In genomic region chr4:35918491-35918977, GRCh38 we compare ENCODE assay signal across 18 cellular contexts.
DNase-seq lines count a peak whose midpoint lies in the region; ATAC-seq, FAIRE-seq and TF ChIP-seq lines count a peak whose summit lies in the region.
"Had no signal": no experiment of that assay in that cellular context is flagged by ENCODE, and none has a peak within 500 bp of the region (broad histone marks: within the 10 kb centered on the region; RNA-seq: fewer than 3 reads in every experiment).

No MANE protein-coding gene starts in this region.

- no peaks in the 10 kb centered on the region for H3K36me3 Mint-ChIP-seq in stimulated activated naive B cell treated with anti-CD40 and anti-IgM and Interleukin-4, amounts not matched to agents 10 μg/mL and 1 μg/mL and 100 μg/mL, for 72 hours
- H3K36me3 Mint-ChIP-seq: CD4-positive, alpha-beta memory T cell had no signal

- no peaks in the 10 kb centered on the region for H3K4me1 Mint-ChIP-seq in stimulated activated naive B cell treated with anti-CD40 and anti-IgM and Interleukin-4, amounts not matched to agents 10 μg/mL and 1 μg/mL and 100 μg/mL, for 72 hours
- H3K4me1 Mint-ChIP-seq: CD4-positive, alpha-beta memory T cell had no signal

- no peak overlapping the region for H2AK5ac ChIP-seq in H1 (ENCODE audit: low read depth, low read length)

- no peak for TF ChIP-seq EP300 in H1 (IDR thresholded peaks at IDR 0.05; ENCODE audit: borderline replicate concordance in 1 of 2, low read depth in 2 of 2, low read length in 2 of 2)

- H3K79me2 ChIP-seq in H1 (ENCODE audit: control insufficient read depth in 1 of 2, insufficient read depth in 2 of 2, low read length in 2 of 2) = no peaks in the 10 kb centered on the region

- CTCF ChIA-PET in H1 (lab: Charles Lee; ENCODE audit: partially characterized antibody) = interaction anchor here (1.1 kb wide), 1 partner anchor 47 kb away, joined by 5 read pairs; no protein-coding TSS in a partner anchor

- no peaks in the 10 kb centered on the region for H4K20me1 ChIP-seq in H1 (replicated peaks in 1 of 2; ENCODE audit: control insufficient read depth in 1 of 2, insufficient read depth in 2 of 2, low read length in 2 of 2)

- no peak overlapping the region for H4K8ac ChIP-seq in H1 (ENCODE audit: extremely low read depth, insufficient read depth, low read length)

- H2BK15ac ChIP-seq in H1 (ENCODE audit: low read length) = no peak overlapping the region

- 20% methylated on average over 1 of the region's 1 CpG for WGBS in HUES64
- 46% methylated on average over 1 of the region's 1 CpG; no CpG with 5 or more reads in 1 of the 2 experiments for WGBS in H1 (ENCODE audit: extremely low coverage in 1 of 2, insufficient coverage in 1 of 2, insufficient read length in 1 of 2, insufficient replicate concordance in 2 of 2, low coverage in 1 of 2, low lambda C conversion rate in 2 of 2, missing lambda C conversion rate in 1 of 2), 2 experiments

- no peaks in the 10 kb centered on the region for H3K27me3 ChIP-seq in H7 (ENCODE audit: control insufficient read depth, insufficient read depth, low read length)
- H3K27me3 ChIP-seq in HUES64 (ENCODE audit: insufficient read depth, low read length) = no peaks in the 10 kb centered on the region
- H3K27me3 ChIP-seq in H1 (replicated peaks in 1 of 4; ENCODE audit: control insufficient read depth in 3 of 4, extremely low read depth in 1 of 4, insufficient read depth in 3 of 4, low read length in 3 of 4) = no peaks in the 10 kb centered on the region
- no peaks in the 10 kb centered on the region for H3K27me3 ChIP-seq in foreskin keratinocyte

- TF ChIP-seq RAD21 in H1 (IDR thresholded peaks at IDR 0.05 in 1 of 2, conservative IDR thresholded peaks at IDR 0.05 in 1 of 2; ENCODE audit: low read depth in 2 of 2, low read length in 2 of 2) = no peak

- no peak overlapping the region for H2BK120ac ChIP-seq in H1 (replicated peaks; ENCODE audit: low read depth, low read length)

- H3K4ac ChIP-seq in H1 (replicated peaks; ENCODE audit: insufficient read length, low read depth, low read length) = no peak overlapping the region

- no peak overlapping the region for H2AFZ ChIP-seq in H1 (ENCODE audit: low read length)

- H3K18ac ChIP-seq in H1 (ENCODE audit: extremely low read depth, low read length) = no peak overlapping the region

- H2BK5ac ChIP-seq in H1 (ENCODE audit: low read depth, low read length) = no peak overlapping the region

- POLR2A ChIA-PET in H1 (lab: Charles Lee; ENCODE audit: partially characterized antibody) = no interaction called here

- no peak overlapping the region for H3K4me3 Mint-ChIP-seq in stimulated activated naive B cell treated with anti-CD40 and anti-IgM and Interleukin-4, amounts not matched to agents 10 μg/mL and 1 μg/mL and 100 μg/mL, for 72 hours

- H3K36me3 ChIP-seq in H7 (replicated peaks; ENCODE audit: control insufficient read depth, insufficient read depth, low read length) (no peaks in the 10 kb centered on the region), HUES64 (ENCODE audit: insufficient read depth, low read length) (no peaks in the 10 kb centered on the region), H1 (ENCODE audit: control insufficient read depth in 2 of 4, insufficient read depth in 4 of 4, low read length in 3 of 4) (no peaks in the 10 kb centered on the region; a peak in 1 of 8 replicates)

- no peaks in the 10 kb centered on the region for H3K9me3 Mint-ChIP-seq in stimulated activated naive B cell treated with anti-CD40 and anti-IgM and Interleukin-4, amounts not matched to agents 10 μg/mL and 1 μg/mL and 100 μg/mL, for 72 hours
- H3K9me3 Mint-ChIP-seq: CD4-positive, alpha-beta memory T cell had no signal

- no peak for ATAC-seq in stimulated activated naive B cell treated with anti-CD40 and anti-IgM and Interleukin-4, amounts not matched to agents 10 μg/mL and 1 μg/mL and 100 μg/mL, for 72 hours (replicated peaks)
- no peak for ATAC-seq in foreskin keratinocyte
- ATAC-seq: HCT116 had no signal

- H3K4me1 ChIP-seq in HUES64 (ENCODE audit: insufficient read depth, low read length) (peaks cover 15% of the 10 kb centered on the region), H1 (replicated peaks in 1 of 4; ENCODE audit: control insufficient read depth in 3 of 4, insufficient read depth in 4 of 4, low read length in 3 of 4) (peaks cover 0 to 5% (median 0%) of the 10 kb centered on the region in 4 experiments; a peak in 1 of 7 replicates), foreskin keratinocyte (no peaks in the 10 kb centered on the region)

- H3K9ac ChIP-seq in HUES64 (ENCODE audit: low read depth, low read length) (no peak overlapping the region), H1 (replicated peaks in 1 of 4; ENCODE audit: extremely low read depth in 1 of 4, low read depth in 3 of 4, low read length in 3 of 4) (no peak overlapping the region)

- H3K23me2 ChIP-seq in H1 (ENCODE audit: low read depth, low read length) = no peaks in the 10 kb centered on the region

- no peak overlapping the region for H4K91ac ChIP-seq in H1 (replicated peaks; ENCODE audit: insufficient read length, low read length)

- no peak overlapping the region for H2BK12ac ChIP-seq in H1 (ENCODE audit: low read depth, low read length)

- H3K27ac Mint-ChIP-seq in stimulated activated naive B cell treated with anti-CD40 and anti-IgM and Interleukin-4, amounts not matched to agents 10 μg/mL and 1 μg/mL and 100 μg/mL, for 72 hours = no peak overlapping the region
- H3K27ac Mint-ChIP-seq: CD4-positive, alpha-beta memory T cell had no signal

- H4K5ac ChIP-seq in H1 (ENCODE audit: insufficient read length, low read depth, low read length) = no peak overlapping the region

- no peaks in the 10 kb centered on the region for H3K9me3 ChIP-seq in HUES64 (ENCODE audit: insufficient read depth, low read depth, low read length)
- H3K9me3 ChIP-seq in H1 (ENCODE audit: insufficient read depth in 2 of 2, low read depth in 1 of 2, low read length in 1 of 2) = no peaks in the 10 kb centered on the region

- no peak overlapping the region for H3K4me3 ChIP-seq in H7 (ENCODE audit: insufficient read depth, low read depth, low read length)
- no peak overlapping the region for H3K4me3 ChIP-seq in HUES64 (ENCODE audit: low read length)
- H3K4me3 ChIP-seq in H1 (ENCODE audit: extremely low read depth in 1 of 4, insufficient read depth in 2 of 4, low read depth in 3 of 4, low read length in 4 of 4) = peak overlapping the region in 1 of 4 experiments; percentile 5; a peak in 1 of 8 replicates

- H3K56ac ChIP-seq in H1 (replicated peaks; ENCODE audit: insufficient read length, low read depth, low read length) = no peak overlapping the region

- H3K27ac ChIP-seq in HUES64 (ENCODE audit: low read depth, low read length) (0 out of 2 replicates have a peak overlapping the region, but pooled peaks have one; percentile 11), H1 (ENCODE audit: low read depth, low read length) (no peak overlapping the region), foreskin keratinocyte (no peak overlapping the region)

- 0 out of 4 replicates have a peak overlapping the region, but pooled peaks of 1 of the 2 experiments have one; percentile 37 for H3K4me2 ChIP-seq in H1 (ENCODE audit: insufficient read depth in 1 of 2, low read depth in 2 of 2, low read length in 2 of 2)

- no peak overlapping the region for H3K14ac ChIP-seq in H1 (ENCODE audit: insufficient read length)

- FAIRE-seq in H1 (lab: Jason Lieb, UNC) = no peak
- FAIRE-seq: G401.6, GM12892, H54 had no signal

- TF ChIP-seq CTCF in H1 (IDR thresholded peaks at IDR 0.05; ENCODE audit: control extremely low read depth in 1 of 3, insufficient read depth in 1 of 3, low read depth in 1 of 3, low read length in 3 of 3) = no peak
- TF ChIP-seq CTCF in foreskin keratinocyte (conservative IDR thresholded peaks at IDR 0.05) = no peak

- H2BK20ac ChIP-seq in H1 (ENCODE audit: low read length) = no peak overlapping the region

- H3K27me3 Mint-ChIP-seq in stimulated activated naive B cell treated with anti-CD40 and anti-IgM and Interleukin-4, amounts not matched to agents 10 μg/mL and 1 μg/mL and 100 μg/mL, for 72 hours = no peaks in the 10 kb centered on the region

- DNase-seq in H7 (peak; percentile 12), H1 (ENCODE audit: low read depth in 1 of 2, low spot score in 2 of 2) (no peak), iPS-NIHi11 (ENCODE audit: low spot score) (peak; percentile 10), NCI-H2107 treated with DMSO at 0.1 percent for 48 hours (lab: John Stamatoyannopoulos, UW; ENCODE audit: unreplicated experiment) (no peak), foreskin keratinocyte (no peak), A172 (ENCODE audit: low spot score) (no peak)
- no peak for DNase-seq in stimulated activated naive B cell treated with anti-CD40 and anti-IgM and Interleukin-4, amounts not matched to agents 10 μg/mL and 1 μg/mL and 100 μg/mL, for 72 hours
- DNase-seq: 8988T; C1 segment of cervical spinal cord; CD4-positive, alpha-beta memory T cell; COR-L47; DMS153; DND-41 had no signal

- no peaks in the 10 kb centered on the region for H3K79me1 ChIP-seq in H1 (ENCODE audit: low read depth, low read length)

- H3K23ac ChIP-seq in H1 (ENCODE audit: insufficient read length) = no peak overlapping the region

- no peak for TF ChIP-seq POLR2A in H1 (IDR thresholded peaks at IDR 0.05; ENCODE audit: control extremely low read depth in 1 of 2, low read depth in 2 of 2, low read length in 2 of 2)

TF ChIP-seq in H1, 55 proteins besides CTCF, POLR2A, EP300 and RAD21:
- TF ChIP-seq HDAC2 (IDR thresholded peaks at IDR 0.05; ENCODE audit: borderline replicate concordance in 1 of 2, low read depth in 2 of 2, low read length in 2 of 2) (0 out of 4 replicates have a peak, but pooled peaks of 1 of the 2 experiments have one; percentile 48), CEBPB (IDR thresholded peaks at IDR 0.05; ENCODE audit: low read depth, low read length) (peak; percentile 48; the same call in 1 of the 2 replicates), BACH1 (IDR thresholded peaks at IDR 0.05; ENCODE audit: low read length) (no peak), CREB1 (IDR thresholded peaks at IDR 0.05) (no peak)

Comparison
In these comparisons a context has a peak if more than half of its experiments do, and no peak if none do; other contexts are left out.
1. DNase-seq: peak in H7 (single experiment) and iPS-NIHi11 (single experiment); none in H1 (0 of 2), NCI-H2107 treated with DMSO at 0.1 percent for 48 hours (single experiment), stimulated activated naive B cell treated with anti-CD40 and anti-IgM and Interleukin-4, amounts not matched to agents 10 μg/mL and 1 μg/mL and 100 μg/mL, for 72 hours (single experiment), foreskin keratinocyte (0 of 2) and A172 (single experiment).